In genomic region chr1:38579056-38579455, GRCh38 we compare ENCODE assay signal across 26 cellular contexts.
A peak's percentile ranks its signal among the peaks of the same experiment; 100 is the strongest.
DNase-seq lines count a peak whose midpoint lies in the region; ATAC-seq and TF ChIP-seq lines count a peak whose summit lies in the region.
"Had no signal": no experiment of that assay in that cellular context is flagged by ENCODE, and none has a peak within 500 bp of the region (broad histone marks: within the 10 kb centered on the region; RNA-seq: fewer than 3 reads in every experiment).

No MANE protein-coding gene starts in this region.

- H3K79me2 ChIP-seq in hepatocyte (no peaks in the 10 kb centered on the region), Karpas-422 (ENCODE audit: low read length) (no peaks in the 10 kb centered on the region)
- H3K79me2 ChIP-seq: parathyroid adenoma had no signal

- 86% methylated on average over 5 of the region's 5 CpGs for WGBS in hepatocyte (ENCODE audit: low lambda C conversion rate, missing lambda C conversion rate)

- H3K4me1 ChIP-seq in cardiac muscle cell (ENCODE audit: low read depth): no peaks in the 10 kb centered on the region
- H3K4me1 ChIP-seq in hepatocyte (ENCODE audit: insufficient read depth): peaks cover 4% of the 10 kb centered on the region
- no peaks in the 10 kb centered on the region for H3K4me1 ChIP-seq in Karpas-422 (ENCODE audit: low read length)
- H3K4me1 ChIP-seq: parathyroid adenoma, SJSA1 had no signal

- peaks cover 59% of the 10 kb centered on the region for H3K27me3 Mint-ChIP-seq in nephron progenitor cell (ENCODE audit: low read depth, poor library complexity)

- H3K36me3 Mint-ChIP-seq in nephron progenitor cell (ENCODE audit: low read depth): no peaks in the 10 kb centered on the region
- H3K36me3 Mint-ChIP-seq: natural killer cell had no signal

- H3K36me3 ChIP-seq in cardiac muscle cell (no peaks in the 10 kb centered on the region), hepatocyte (replicated peaks; ENCODE audit: insufficient read depth, low read depth) (no peaks in the 10 kb centered on the region), Karpas-422 (ENCODE audit: insufficient read depth, low read length) (no peaks in the 10 kb centered on the region)
- H3K36me3 ChIP-seq: right atrium auricular region, SJSA1 had no signal

- H3K27ac ChIP-seq in cardiac muscle cell (no peak overlapping the region), hepatocyte (no peak overlapping the region), Karpas-422 (ENCODE audit: low read length) (no peak overlapping the region)
- H3K27ac ChIP-seq: parathyroid adenoma, right atrium auricular region, SJSA1 had no signal

- H3K9me2 ChIP-seq in hepatocyte (replicated peaks; ENCODE audit: insufficient read depth) (no peaks in the 10 kb centered on the region), Karpas-422 (replicated peaks; ENCODE audit: insufficient read depth, low read length) (no peaks in the 10 kb centered on the region)

- no peak for ATAC-seq in Right ventricle myocardium superior (ENCODE audit: poor library complexity)
- no peak for ATAC-seq in GM18519 (IDR thresholded peaks at IDR 0.05; ENCODE audit: low FRiP score, unreplicated experiment)
- ATAC-seq: esophagus mucosa; HCT116; natural killer cell; stimulated activated naive CD8-positive, alpha-beta T cell treated with anti-CD3 and anti-CD28 coated beads, Interleukin-15, Interleukin-2, amounts not matched to agents 100 U/mL and 50 U/mL, for 24 hours had no signal

- H3K4me2 ChIP-seq in hepatocyte (peak overlapping the region; percentile 89), Karpas-422 (ENCODE audit: low read depth, low read length, poor library complexity, severe bottlenecking) (no peak overlapping the region)

- no peak overlapping the region for H3K9ac ChIP-seq in Karpas-422 (ENCODE audit: low read length)
- H3K9ac ChIP-seq: parathyroid adenoma had no signal

- H3K27ac Mint-ChIP-seq in nephron progenitor cell: no peak overlapping the region
- H3K27ac Mint-ChIP-seq: activated CD4-positive, alpha-beta T cell treated with anti-CD3 and anti-CD28 coated beads, Interleukin-2, amount 10 ng/mL, durations not matched to agents 24 days and 14 days; CD4-positive, alpha-beta T cell; natural killer cell had no signal

- H3K4me3 ChIP-seq in cardiac muscle cell: peak overlapping the region; percentile 18
- H3K4me3 ChIP-seq in hepatocyte: no peak overlapping the region
- H3K4me3 ChIP-seq in Karpas-422 (ENCODE audit: low read length): no peak overlapping the region
- H3K4me3 ChIP-seq: right atrium auricular region, SJSA1 had no signal

- peaks cover 22% of the 10 kb centered on the region for H3K9me3 Mint-ChIP-seq in nephron progenitor cell
- H3K9me3 Mint-ChIP-seq: activated CD4-positive, alpha-beta T cell treated with anti-CD3 and anti-CD28 coated beads, Interleukin-2, amount 10 ng/mL, durations not matched to agents 24 days and 14 days; CD4-positive, alpha-beta T cell; natural killer cell had no signal

- H3K4me3 Mint-ChIP-seq in nephron progenitor cell: peak overlapping the region; percentile 83
- H3K4me3 Mint-ChIP-seq: CD4-positive, alpha-beta T cell; natural killer cell had no signal

- H4K20me1 ChIP-seq in hepatocyte (ENCODE audit: insufficient read depth, poor library complexity, severe bottlenecking): no peaks in the 10 kb centered on the region
- H4K20me1 ChIP-seq in Karpas-422 (ENCODE audit: insufficient read depth, low read depth, low read length): no peaks in the 10 kb centered on the region

- H2AFZ ChIP-seq in hepatocyte: no peak overlapping the region
- H2AFZ ChIP-seq in Karpas-422 (ENCODE audit: low read length): no peak overlapping the region
- H2AFZ ChIP-seq: parathyroid adenoma had no signal

- DNase-seq in cardiac muscle cell (ENCODE audit: low read depth in 1 of 2, low spot score in 1 of 2): no peak
- DNase-seq in Right ventricle myocardium superior: no peak
- DNase-seq in hepatocyte (ENCODE audit: low spot score): no peak
- no peak for DNase-seq in nephron progenitor cell
- DNase-seq in Karpas-422: no peak
- no peak for DNase-seq in NCI-H748 (lab: John Stamatoyannopoulos, UW; ENCODE audit: unreplicated experiment)
- DNase-seq in D341Med (ENCODE audit: low spot score): no peak
- DNase-seq: activated T-cell treated with anti-CD3 and anti-CD28 coated beads, Interleukin-2, amount 50 U/mL, for 1 hour; AML-193; CD4-positive, alpha-beta T cell; dermis blood vessel endothelial cell; midbrain; natural killer cell; NCI-H1048; NCI-H1694 treated with DMSO at 0.1 percent for 48 hours; NCI-H446 treated with DMSO at 0.1 percent for 48 hours; stimulated activated CD4-positive, alpha-beta T cell treated with anti-CD3 and anti-CD28 coated beads, Interleukin-1b, Interleukin-23, amount 100 ng/mL, for 48 hours; stimulated activated naive CD8-positive, alpha-beta T cell treated with anti-CD3 and anti-CD28 coated beads, Interleukin-15, Interleukin-2, amounts not matched to agents 100 U/mL and 50 U/mL, for 24 hours; T1000 had no signal

- H3K27me3 ChIP-seq in cardiac muscle cell (peaks cover 71% of the 10 kb centered on the region), hepatocyte (peaks cover 61% of the 10 kb centered on the region), Karpas-422 (ENCODE audit: low read length) (no peaks in the 10 kb centered on the region)
- H3K27me3 ChIP-seq: right atrium auricular region had no signal

- H3K9me3 ChIP-seq in cardiac muscle cell (ENCODE audit: low read depth) (no peaks in the 10 kb centered on the region), hepatocyte (ENCODE audit: low read depth) (no peaks in the 10 kb centered on the region), Karpas-422 (ENCODE audit: low read length) (no peaks in the 10 kb centered on the region)
- H3K9me3 ChIP-seq: SJSA1 had no signal

- H3K4me1 Mint-ChIP-seq in nephron progenitor cell: peaks cover 56% of the 10 kb centered on the region

- intact Hi-C loops in Right ventricle myocardium superior (cut with DNase I): no loop called here

- no peak for TF ChIP-seq CTCF in cardiac muscle cell (IDR thresholded peaks at IDR 0.05; ENCODE audit: low read depth, low read length)
- no peak for TF ChIP-seq CTCF in hepatocyte (IDR thresholded peaks at IDR 0.05; ENCODE audit: poor library complexity)
- TF ChIP-seq CTCF in nephron progenitor cell (IDR thresholded peaks at IDR 0.05): no peak
